10 cellular contexts compared by ENCODE assay signal in genomic region chr10:88389456-88389855, GRCh38.
DNase-seq lines count a peak whose midpoint lies in the region; ATAC-seq and TF ChIP-seq lines count a peak whose summit lies in the region.
"Had no signal": no experiment of that assay in that cellular context is flagged by ENCODE, and none has a peak within 500 bp of the region (broad histone marks: within the 10 kb centered on the region; RNA-seq: fewer than 3 reads in every experiment).

No MANE protein-coding gene starts in this region.

- ATAC-seq in foreskin keratinocyte = no peak
- ATAC-seq in sciatic nerve = peak; percentile 65

- H3K27me3 Mint-ChIP-seq in HFFc6 (ENCODE audit: insufficient read depth) = no peaks in the 10 kb centered on the region
- H3K27me3 Mint-ChIP-seq: activated B cell treated with CpG ODN at 0.5 μM for 24 hours had no signal

- no peaks in the 10 kb centered on the region for H3K27me3 ChIP-seq in foreskin keratinocyte

- peak; percentile 88 for TF ChIP-seq CTCF in HFFc6 (IDR thresholded peaks at IDR 0.05)
- peak; percentile 71 for TF ChIP-seq CTCF in foreskin keratinocyte (conservative IDR thresholded peaks at IDR 0.05)

- H3K9me3 Mint-ChIP-seq in HFFc6 = peaks cover 6% of the 10 kb centered on the region
- H3K9me3 Mint-ChIP-seq: activated B cell treated with CpG ODN at 0.5 μM for 24 hours had no signal

- no peak overlapping the region for H3K27ac Mint-ChIP-seq in HFFc6
- H3K27ac Mint-ChIP-seq: activated B cell treated with CpG ODN at 0.5 μM for 24 hours had no signal

- peaks cover 19% of the 10 kb centered on the region for H3K4me1 ChIP-seq in foreskin keratinocyte

- intact Hi-C loops in sciatic nerve (cut with DNase I) = loop anchor here (5.0 kb wide), 1 partner anchor 527 kb away; the partner anchor contains the start of genes KLLN and PTEN

- H3K27ac ChIP-seq in foreskin keratinocyte = no peak overlapping the region

- H3K4me3 Mint-ChIP-seq in HFFc6 = no peak overlapping the region
- H3K4me3 Mint-ChIP-seq: activated B cell treated with CpG ODN at 0.5 μM for 24 hours had no signal

- H3K4me1 Mint-ChIP-seq in HFFc6 (ENCODE audit: low read depth) = peaks cover 8% of the 10 kb centered on the region; the same call in 1 of the 2 replicates

- 0 out of 2 replicates have a peak, but pooled peaks cover 4% of the 10 kb centered on the region for H3K36me3 Mint-ChIP-seq in HFFc6 (ENCODE audit: low read depth)

- DNase-seq in Caki2 (ENCODE audit: low read depth) (peak; percentile 46), HFFc6 (peak; percentile 50), SW 1271 (lab: John Stamatoyannopoulos, UW) (peak; percentile 12 to 20), foreskin keratinocyte (peak in 1 of 2 donors; percentile 25), sciatic nerve (ENCODE audit: low spot score) (no peak), iPS-NIHi11 (ENCODE audit: low spot score) (no peak), COR-L47 (lab: John Stamatoyannopoulos, UW) (no peak)
- no peak for DNase-seq in activated T-cell treated with anti-CD3 and anti-CD28 coated beads, Interleukin-2, amount 50 U/mL, for 1 hour
- DNase-seq: activated B cell treated with CpG ODN at 0.5 μM for 24 hours, right cardiac atrium had no signal

- in situ Hi-C loops in Caki2 (cut with HindIII; ENCODE audit: low pct_unique_long_range_greater_than_20kb, low sequenced_read_pairs) = no loop called here

Comparison
In these comparisons a context has a peak if more than half of its experiments do, and no peak if none do; other contexts are left out.
1. DNase-seq: peak in Caki2 (single experiment), HFFc6 (single experiment) and SW 1271 (2 of 2); none in sciatic nerve (single experiment), iPS-NIHi11 (single experiment), COR-L47 (single experiment) and activated T-cell treated with anti-CD3 and anti-CD28 coated beads, Interleukin-2, amount 50 U/mL, for 1 hour (single experiment).